ENCODE assay signal across 18 cellular contexts in the genomic region with DNA sequence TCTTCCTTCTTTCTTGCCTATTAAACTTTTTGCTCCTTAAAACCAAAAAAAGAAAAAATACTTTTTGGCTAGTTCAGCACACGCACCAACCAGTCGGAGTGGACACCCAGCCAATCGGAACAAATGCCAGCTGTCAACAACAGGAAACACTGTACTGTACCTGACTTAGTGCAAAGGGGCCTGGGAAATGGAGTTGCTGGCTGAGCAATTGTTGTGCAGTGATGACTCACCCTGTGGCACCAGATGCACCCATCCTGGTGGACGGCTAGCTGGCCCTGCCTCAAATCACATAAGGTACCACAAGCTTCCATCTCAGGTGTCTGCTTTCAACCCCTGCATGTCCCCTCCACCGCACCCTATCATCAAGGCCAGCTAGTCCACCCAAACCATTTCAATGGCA. TPM values are rescaled to one million over a fixed set of nuclear protein-coding genes. Genes with fewer than 3 reads are reported as not detected.
DNase-seq lines count a peak whose midpoint lies in the region; ATAC-seq and TF ChIP-seq lines count a peak whose summit lies in the region.
"Had no signal": no experiment of that assay in that cellular context is flagged by ENCODE, and none has a peak within 500 bp of the region (broad histone marks: within the 10 kb centered on the region; RNA-seq: fewer than 3 reads in every experiment).

No MANE protein-coding gene starts in this region.

- no peak for TF ChIP-seq POLR2A in breast epithelium (IDR thresholded peaks at IDR 0.05)

- H3K4me3 ChIP-seq in breast epithelium: no peak overlapping the region
- no peak overlapping the region for H3K4me3 ChIP-seq in fibroblast of mammary gland (ENCODE audit: control insufficient read depth, low read depth, low read length)
- H3K4me3 ChIP-seq: adrenal gland, pancreas, vagina had no signal

- CTCF ChIA-PET in MCF 10A (lab: Yijun Ruan, JAX): interaction anchor here (0.7 to 1.5 kb wide), 3 partner anchors 10 to 140 kb away, joined by 3 to 5 read pairs (median 5); no protein-coding TSS in a partner anchor

- DNase-seq in MCF 10A (ENCODE audit: unreplicated experiment): peak; percentile 83
- DNase-seq in breast epithelium (ENCODE audit: low spot score in 2 of 2): no peak
- DNase-seq in RPMI7951 (ENCODE audit: low read depth): peak; percentile 64
- peak; percentile 20 for DNase-seq in fibroblast of mammary gland (ENCODE audit: low read depth)
- DNase-seq in NCI-H1417 (lab: John Stamatoyannopoulos, UW): no peak
- DNase-seq in T-helper 17 cell: no peak
- DNase-seq in stimulated activated CD4-positive, alpha-beta T cell treated with anti-CD3 and anti-CD28 coated beads, Interleukin-1b, Interleukin-23, amount 100 ng/mL, for 48 hours: no peak
- no peak for DNase-seq in NCI-H526 (lab: John Stamatoyannopoulos, UW)
- DNase-seq: activated CD4-positive, alpha-beta T cell treated with anti-CD3 and anti-CD28 coated beads, Interleukin-2, amount 50 U/mL, for 4 hours; adrenal gland; NCI-H510A treated with DMSO at 0.1 percent for 48 hours; pancreas; T-helper 9 cell had no signal

- BruUV-seq in MCF 10A (replicated peaks; lab: Mats Ljungman, UMichigan): no TSS peak

- H3K9me3 ChIP-seq in breast epithelium (no peaks in the 10 kb centered on the region), T-helper 17 cell (ENCODE audit: control insufficient read depth, low read length, poor library complexity, severe bottlenecking) (no peaks in the 10 kb centered on the region)
- H3K9me3 ChIP-seq: adrenal gland, pancreas, vagina had no signal

- no peaks in the 10 kb centered on the region for H3K4me1 ChIP-seq in breast epithelium
- H3K4me1 ChIP-seq: adrenal gland, pancreas had no signal

- ATAC-seq in T-helper 17 cell: no peak
- ATAC-seq: Right ventricle myocardium inferior had no signal

- no peak overlapping the region for H3K4me3 Mint-ChIP-seq in MCF 10A (ENCODE audit: unreplicated experiment)
- no peak overlapping the region for H3K4me3 Mint-ChIP-seq in T-helper 17 cell
- H3K4me3 Mint-ChIP-seq: activated T-helper 1 cell treated with anti-CD3 and anti-CD28 coated beads, Interleukin-12 subunit alpha, Interleukin-12 subunit beta, Interleukin-2, Interleukin-4 antibody, amounts not matched to agents 30 ng/mL and 10 ng/mL and 1 ng/mL, durations not matched to agents 14 hours and 24 hours and 36 hours; stimulated activated naive CD8-positive, alpha-beta T cell treated with anti-CD3 and anti-CD28 coated beads, Interleukin-15, Interleukin-2, amounts not matched to agents 100 ng/mL and 50 ng/mL, for 24 hours had no signal

- H3K27me3 ChIP-seq in breast epithelium: no peaks in the 10 kb centered on the region
- H3K27me3 ChIP-seq: adrenal gland, pancreas, vagina had no signal

- TF ChIP-seq CTCF in MCF 10A (IDR thresholded peaks at IDR 0.05; ENCODE audit: unreplicated experiment) (no peak), breast epithelium (IDR thresholded peaks at IDR 0.05) (no peak), fibroblast of mammary gland (conservative IDR thresholded peaks at IDR 0.05; ENCODE audit: control insufficient read depth, insufficient read depth, low read depth, low read length) (no peak)

- H3K36me3 ChIP-seq in breast epithelium: no peaks in the 10 kb centered on the region
- H3K36me3 ChIP-seq: adrenal gland, pancreas, vagina had no signal

- H3K27ac ChIP-seq in breast epithelium: no peak overlapping the region
- H3K27ac ChIP-seq: adrenal gland, pancreas, vagina had no signal

- peak overlapping the region; percentile 54 for H3K27ac Mint-ChIP-seq in MCF 10A (ENCODE audit: low read depth, unreplicated experiment)
- H3K27ac Mint-ChIP-seq in T-helper 17 cell: no peak overlapping the region
- H3K27ac Mint-ChIP-seq: activated T-helper 1 cell treated with anti-CD3 and anti-CD28 coated beads, Interleukin-12 subunit alpha, Interleukin-12 subunit beta, Interleukin-2, Interleukin-4 antibody, amounts not matched to agents 30 ng/mL and 10 ng/mL and 1 ng/mL, durations not matched to agents 14 hours and 24 hours and 36 hours; stimulated activated naive CD8-positive, alpha-beta T cell treated with anti-CD3 and anti-CD28 coated beads, Interleukin-15, Interleukin-2, amounts not matched to agents 100 ng/mL and 50 ng/mL, for 24 hours had no signal

- H3K27me3 Mint-ChIP-seq in MCF 10A (ENCODE audit: insufficient read depth, unreplicated experiment) (no peaks in the 10 kb centered on the region), T-helper 17 cell (no peaks in the 10 kb centered on the region)

- POLR2A ChIA-PET in MCF 10A (lab: Yijun Ruan, JAX): interaction anchor here (1.3 kb wide), 1 partner anchor 10 kb away, joined by 3 read pairs; no protein-coding TSS in a partner anchor

- no peaks in the 10 kb centered on the region for H3K36me3 Mint-ChIP-seq in MCF 10A (ENCODE audit: insufficient read depth, unreplicated experiment)
- H3K36me3 Mint-ChIP-seq in T-helper 17 cell (ENCODE audit: low read depth): peaks cover 10% of the 10 kb centered on the region

- H3K9me3 Mint-ChIP-seq in MCF 10A (ENCODE audit: unreplicated experiment): no peaks in the 10 kb centered on the region
- H3K9me3 Mint-ChIP-seq: activated T-helper 1 cell treated with anti-CD3 and anti-CD28 coated beads, Interleukin-12 subunit alpha, Interleukin-12 subunit beta, Interleukin-2, Interleukin-4 antibody, amounts not matched to agents 30 ng/mL and 10 ng/mL and 1 ng/mL, durations not matched to agents 14 hours and 24 hours and 36 hours had no signal

- peaks cover 28% of the 10 kb centered on the region for H3K4me1 Mint-ChIP-seq in MCF 10A (ENCODE audit: insufficient read depth, unreplicated experiment)
- H3K4me1 Mint-ChIP-seq in T-helper 17 cell: peaks cover 3% of the 10 kb centered on the region

- intact Hi-C loops in MCF 10A (cut with micrococcal nuclease): no loop called here
- intact Hi-C loops in breast epithelium (cut with DNase I; ENCODE audit: low total_unique reads): no loop called here

RNA-seq across cellular contexts. Expression of gene FOXE1, which starts 20.9 kb away (rescaled TPM):
- total RNA-seq in MCF 10A (2022): not detected in 2 replicates
- not detected for total RNA-seq in breast epithelium
- total RNA-seq in RPMI7951 (2014; rRNA removed; shearing (Covaris generic)): not detected in 2 replicates
- under 1 TPM in 1 of 2 donors, not detected in 1; 0.08 TPM for total RNA-seq in T-helper 17 cell
- total RNA-seq: mononuclear cell, Right ventricle myocardium inferior had no signal

RNA-seq across cellular contexts. Expression of gene TRMO, which starts 48.4 kb away (rescaled TPM):
- 10.0 and 10.3 TPM in 2 replicates for total RNA-seq in MCF 10A (2022)
- total RNA-seq in breast epithelium: 10 to 100 TPM; 29.8 to 46.8 (median 35.4) TPM
- total RNA-seq in RPMI7951 (2014; rRNA removed; shearing (Covaris generic)): 16.9 and 22.9 TPM in 2 replicates
- total RNA-seq in T-helper 17 cell: 10 to 100 TPM; 41.2 to 46.3 TPM

Comparison
In these comparisons a context has a peak if more than half of its experiments do, and no peak if none do; other contexts are left out.
1. DNase-seq: peak in MCF 10A (single experiment), RPMI7951 (single experiment) and fibroblast of mammary gland (single experiment); none in breast epithelium (0 of 2), NCI-H1417 (0 of 3), T-helper 17 cell (0 of 3), stimulated activated CD4-positive, alpha-beta T cell treated with anti-CD3 and anti-CD28 coated beads, Interleukin-1b, Interleukin-23, amount 100 ng/mL, for 48 hours (single experiment) and NCI-H526 (0 of 2).